Comparison of ENCODE assay signal across 8 cellular contexts in genomic region chr5:151771259-151772028, GRCh38. TPM values are rescaled to one million over a fixed set of nuclear protein-coding genes. Genes with fewer than 3 reads are reported as not detected.
DNase-seq lines count a peak whose midpoint lies in the region; ATAC-seq and TF ChIP-seq lines count a peak whose summit lies in the region.

G3BP1 (plus strand) TSS chr5:151771954; CDS start chr5:151786621, 14,667 bp downstream.

- DNase-seq in ELF-1 (ENCODE audit: low read depth, low spot score) (peak; percentile 100), GOT3 (lab: John Stamatoyannopoulos, UW) (peak; percentile 100), LNCaP clone FGC (ENCODE audit: low read depth) (peak; percentile 100), RWPE1 (ENCODE audit: low spot score) (peak; percentile 100), fibroblast of gingiva (ENCODE audit: low read depth) (peak; percentile 100), naive B cell (peak; percentile 99)

- CTCF ChIA-PET in RWPE1 (lab: Yijun Ruan, JAX), result interaction anchor here (0.5 to 2.0 kb wide), 20 partner anchors 9 to 1905 kb away, joined by 3 to 22 read pairs (median 4); partner anchors contain the start of gene SLC36A1

- no peaks in the 10 kb centered on the region for H3K27me3 Mint-ChIP-seq in activated T-helper 17 cell treated with anti-CD3 and anti-CD28 coated beads, Interleukin-2, amount 50 U/mL, for 72 hours
- H3K27me3 Mint-ChIP-seq in naive B cell, result no peaks in the 10 kb centered on the region
- no peaks in the 10 kb centered on the region for H3K27me3 Mint-ChIP-seq in stimulated activated memory B cell treated with anti-CD40 and anti-IgM and Interleukin-4, amounts not matched to agents 10 μg/mL and 1 μg/mL and 100 μg/mL, for 72 hours

- ATAC-seq in activated T-helper 17 cell treated with anti-CD3 and anti-CD28 coated beads, Interleukin-2, amount 50 U/mL, for 72 hours (replicated peaks), result peak; percentile 85
- ATAC-seq in naive B cell (ENCODE audit: low read depth in 2 of 2), result peak; percentile 70 to 73
- ATAC-seq in stimulated activated memory B cell treated with anti-CD40 and anti-IgM and Interleukin-4, amounts not matched to agents 10 μg/mL and 1 μg/mL and 100 μg/mL, for 72 hours, result peak; percentile 92

- H3K9me3 Mint-ChIP-seq in activated T-helper 17 cell treated with anti-CD3 and anti-CD28 coated beads, Interleukin-2, amount 50 U/mL, for 72 hours, result no peaks in the 10 kb centered on the region
- H3K9me3 Mint-ChIP-seq in naive B cell, result no peaks in the 10 kb centered on the region
- H3K9me3 Mint-ChIP-seq in stimulated activated memory B cell treated with anti-CD40 and anti-IgM and Interleukin-4, amounts not matched to agents 10 μg/mL and 1 μg/mL and 100 μg/mL, for 72 hours, result no peaks in the 10 kb centered on the region

- TF ChIP-seq CTCF in LNCaP clone FGC (IDR thresholded peaks at IDR 0.05; ENCODE audit: control insufficient read depth, extremely low read depth, insufficient read depth) (peak; percentile 21; the same call in 1 of the 2 replicates), RWPE1 (conservative IDR thresholded peaks at IDR 0.05; ENCODE audit: low read depth) (peak; percentile 86)

- H3K27ac Mint-ChIP-seq in activated T-helper 17 cell treated with anti-CD3 and anti-CD28 coated beads, Interleukin-2, amount 50 U/mL, for 72 hours, result peak within 1 kb of the TSS; percentile 79
- peak within 1 kb of the TSS in 5 of 6 donors; percentile 89 to 94 (median 92) for H3K27ac Mint-ChIP-seq in naive B cell
- H3K27ac Mint-ChIP-seq in stimulated activated memory B cell treated with anti-CD40 and anti-IgM and Interleukin-4, amounts not matched to agents 10 μg/mL and 1 μg/mL and 100 μg/mL, for 72 hours, result no peak within 1 kb of the TSS

- H3K4me3 Mint-ChIP-seq in activated T-helper 17 cell treated with anti-CD3 and anti-CD28 coated beads, Interleukin-2, amount 50 U/mL, for 72 hours, result no peak within 1 kb of the TSS
- H3K4me3 Mint-ChIP-seq in naive B cell, result peak within 1 kb of the TSS in 5 of 8 donors; percentile 91 to 97 (median 96)
- peak within 1 kb of the TSS; percentile 97 for H3K4me3 Mint-ChIP-seq in stimulated activated memory B cell treated with anti-CD40 and anti-IgM and Interleukin-4, amounts not matched to agents 10 μg/mL and 1 μg/mL and 100 μg/mL, for 72 hours

- H3K4me3 ChIP-seq in LNCaP clone FGC (ENCODE audit: low read depth, low read length), result peak within 1 kb of the TSS; percentile 82

- peaks cover 40% of the 10 kb centered on the region for H3K36me3 Mint-ChIP-seq in activated T-helper 17 cell treated with anti-CD3 and anti-CD28 coated beads, Interleukin-2, amount 50 U/mL, for 72 hours (ENCODE audit: low read depth)
- H3K36me3 Mint-ChIP-seq in naive B cell, result no peaks in the 10 kb centered on the region
- peaks cover 5% of the 10 kb centered on the region for H3K36me3 Mint-ChIP-seq in stimulated activated memory B cell treated with anti-CD40 and anti-IgM and Interleukin-4, amounts not matched to agents 10 μg/mL and 1 μg/mL and 100 μg/mL, for 72 hours

- peak within 1 kb of the TSS; percentile 98 for H3K27ac ChIP-seq in RWPE1

- H3K4me1 Mint-ChIP-seq in activated T-helper 17 cell treated with anti-CD3 and anti-CD28 coated beads, Interleukin-2, amount 50 U/mL, for 72 hours, result peaks cover 10% of the 10 kb centered on the region
- peaks cover 27 to 50% (median 36%) of the 10 kb centered on the region in 3 donors for H3K4me1 Mint-ChIP-seq in naive B cell
- peaks cover 42% of the 10 kb centered on the region for H3K4me1 Mint-ChIP-seq in stimulated activated memory B cell treated with anti-CD40 and anti-IgM and Interleukin-4, amounts not matched to agents 10 μg/mL and 1 μg/mL and 100 μg/mL, for 72 hours

- POLR2A ChIA-PET in RWPE1 (lab: Yijun Ruan, JAX; ENCODE audit: low non-redundant PET), result interaction anchor here (0.5 to 1.5 kb wide), 8 partner anchors 17 to 372 kb away, joined by 3 to 16 read pairs (median 4); no protein-coding TSS in a partner anchor

RNA-seq across cellular contexts. Expression of gene G3BP1, which starts in this region (rescaled TPM):
- 100 to 1,000 TPM; 149 to 251 TPM for total RNA-seq in activated T-helper 17 cell treated with anti-CD3 and anti-CD28 coated beads, Interleukin-2, amount 50 U/mL, for 72 hours
- 100 to 1,000 TPM in 5 of 6 donors, 10 to 100 TPM in 1; 93.9 to 151 (median 135) TPM for polyA plus RNA-seq in naive B cell (ENCODE audit: low read depth in 6 of 6)

Comparison
In these comparisons a context has a peak if more than half of its experiments do, and no peak if none do; other contexts are left out.
1. Peak in every context shown above with its lines: DNase-seq, ATAC-seq, H3K4me3 ChIP-seq and H3K27ac ChIP-seq.